Comparison of ENCODE assay signal across 31 cellular contexts in the genomic region with DNA sequence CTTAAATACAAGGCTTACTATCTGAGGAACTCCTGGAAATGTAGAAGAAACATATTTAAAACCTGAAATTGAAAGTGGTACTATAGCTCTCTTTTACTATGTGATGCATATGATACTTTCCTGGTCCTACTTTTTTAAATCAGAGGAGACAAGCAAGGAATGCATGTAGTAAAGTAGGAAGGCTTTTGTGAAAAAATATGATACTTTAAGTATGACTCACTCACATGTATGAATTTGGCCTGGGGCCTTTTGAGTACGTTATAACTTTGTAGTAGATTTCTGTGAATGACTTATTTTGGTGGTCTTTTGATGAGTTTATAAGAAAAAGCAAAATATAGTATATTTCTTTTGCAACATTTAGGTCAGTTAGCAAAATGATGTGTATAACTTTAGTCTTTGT. TPM values are rescaled to one million over a fixed set of nuclear protein-coding genes. Genes with fewer than 3 reads are reported as not detected.
A peak's percentile ranks its signal among the peaks of the same experiment; 100 is the strongest.
DNase-seq lines count a peak whose midpoint lies in the region; TF ChIP-seq lines count a peak whose summit lies in the region.
"Had no signal": no experiment of that assay in that cellular context is flagged by ENCODE, and none has a peak within 500 bp of the region (broad histone marks: within the 10 kb centered on the region; RNA-seq: fewer than 3 reads in every experiment).

No MANE protein-coding gene starts in this region.

- H4K20me1 ChIP-seq in SK-N-SH (ENCODE audit: insufficient read depth), result no peaks in the 10 kb centered on the region

- H3K4me3 ChIP-seq in SK-N-SH (ENCODE audit: low read depth in 2 of 2, low read length in 1 of 2) (no peak overlapping the region), epithelial cell of esophagus (ENCODE audit: low read length) (no peak overlapping the region), ovary (no peak overlapping the region)
- no peak overlapping the region for H3K4me3 ChIP-seq in effector memory CD4-positive, alpha-beta T cell (ENCODE audit: insufficient read depth, low read depth, low read length, poor library complexity, severe bottlenecking)
- H3K4me3 ChIP-seq: ascending aorta, gastroesophageal sphincter, GM23338, neural progenitor cell, sigmoid colon, uterus had no signal

- peak overlapping the region; percentile 29; the same call in 1 of the 2 replicates for H3K27ac Mint-ChIP-seq in HFFc6
- peak overlapping the region; percentile 61 for H3K27ac Mint-ChIP-seq in mesothelial cell of epicardium
- H3K27ac Mint-ChIP-seq: activated CD8-positive, alpha-beta T cell treated with anti-CD3 and anti-CD28 coated beads for 36 hours; activated naive CD8-positive, alpha-beta T cell; GM23338; neural progenitor cell; progenitor cell of endocrine pancreas had no signal

- DNase-seq in HFFc6 (peak; percentile 38), SK-N-SH (no peak), epithelial cell of esophagus (ENCODE audit: low read depth) (peak; percentile 37), mesothelial cell of epicardium (ENCODE audit: low spot score in 2 of 2, unreplicated experiment in 2 of 2) (no peak), ovary (no peak), NCI-H2196 treated with DMSO at 0.1 percent for 48 hours (lab: John Stamatoyannopoulos, UW; ENCODE audit: unreplicated experiment) (no peak), posterior cingulate gyrus (no peak)
- DNase-seq in effector memory CD4-positive, alpha-beta T cell, result no peak
- DNase-seq: activated CD4-positive, alpha-beta T cell treated with anti-CD3 and anti-CD28 coated beads for 1 hour; activated CD8-positive, alpha-beta T cell treated with anti-CD3 and anti-CD28 coated beads for 36 hours; cerebellar nuclear complex; DMS79 treated with DMSO at 0.1 percent for 48 hours; hippocampal formation; mesenchymal stem cell; NCI-H1092 treated with DMSO at 0.1 percent for 48 hours; NCI-H187 treated with DMSO at 0.1 percent for 48 hours; NCI-H69; RPMI8226; sigmoid colon; stimulated activated CD4-positive, alpha-beta T cell treated with anti-CD3 and anti-CD28 coated beads, Interleukin-15, amount 100 ng/mL, for 24 hours; stimulated activated naive CD8-positive, alpha-beta T cell treated with anti-CD3 and anti-CD28 coated beads, Interleukin-15, Interleukin-2, amounts not matched to agents 100 U/mL and 50 U/mL, for 24 hours; T-helper 2 cell; uterus had no signal

- 15% methylated on average over 1 of the region's 1 CpG for WGBS in SK-N-SH (ENCODE audit: low lambda C conversion rate)
- WGBS in ovary, 3 donors, result 49 to 64% (median 55%) methylated on average over 1 of the region's 1 CpG

- no peaks in the 10 kb centered on the region for H3K9me2 ChIP-seq in SK-N-SH

- H3F3A ChIP-seq in SK-N-SH (replicated peaks; ENCODE audit: insufficient read depth), result peaks cover 21% of the 10 kb centered on the region

- POLR2A ChIA-PET in SK-N-SH (lab: Yijun Ruan, JAX), result no interaction called here

- CTCF ChIA-PET in SK-N-SH (lab: Yijun Ruan, JAX), result no interaction called here

- TF ChIP-seq RAD21 in SK-N-SH (IDR thresholded peaks at IDR 0.05; ENCODE audit: low read length), result no peak

- H3K9me3 Mint-ChIP-seq in HFFc6, result no peaks in the 10 kb centered on the region
- no peaks in the 10 kb centered on the region for H3K9me3 Mint-ChIP-seq in mesothelial cell of epicardium
- H3K9me3 Mint-ChIP-seq: activated CD8-positive, alpha-beta T cell treated with anti-CD3 and anti-CD28 coated beads for 36 hours; GM23338; IgD-negative memory B cell; neural progenitor cell had no signal

- H3K4me2 ChIP-seq in SK-N-SH, result peak overlapping the region; percentile 23; the same call in 1 of the 2 replicates
- H3K4me2 ChIP-seq: GM23338, neural progenitor cell had no signal

- no peak overlapping the region for H2AFZ ChIP-seq in SK-N-SH (ENCODE audit: low read depth)
- H2AFZ ChIP-seq: GM23338, neural progenitor cell had no signal

- intact Hi-C loops in ovary (cut with DNase I) (no loop called here), posterior cingulate gyrus (cut with DNase I) (no loop called here)

- peaks cover 0 to 8% of the 10 kb centered on the region in 2 experiments; a peak in 2 of 4 replicates for H3K4me1 ChIP-seq in SK-N-SH (ENCODE audit: control insufficient read depth in 1 of 2, insufficient read depth in 2 of 2, low read depth in 1 of 2, low read length in 1 of 2)
- H3K4me1 ChIP-seq in effector memory CD4-positive, alpha-beta T cell (ENCODE audit: control insufficient read depth, insufficient read depth, low read length, poor library complexity, severe bottlenecking), result no peaks in the 10 kb centered on the region
- H3K4me1 ChIP-seq in ovary (ENCODE audit: insufficient read depth), result no peaks in the 10 kb centered on the region
- H3K4me1 ChIP-seq: ascending aorta, gastroesophageal sphincter, sigmoid colon, uterus had no signal

- H3K36me3 Mint-ChIP-seq in HFFc6 (ENCODE audit: low read depth) (peaks cover 28% of the 10 kb centered on the region), mesothelial cell of epicardium (peaks cover 40% of the 10 kb centered on the region)

- H3K79me2 ChIP-seq in SK-N-SH (ENCODE audit: insufficient read depth), result peaks cover 3% of the 10 kb centered on the region

- H3K36me3 ChIP-seq in SK-N-SH (replicated peaks in 1 of 2; ENCODE audit: control insufficient read depth in 1 of 2, insufficient read depth in 2 of 2, low read length in 1 of 2), result peaks cover 74 to 86% of the 10 kb centered on the region in 2 experiments
- peaks cover 42% of the 10 kb centered on the region for H3K36me3 ChIP-seq in effector memory CD4-positive, alpha-beta T cell (ENCODE audit: control insufficient read depth, insufficient read depth, low read length)
- no peaks in the 10 kb centered on the region for H3K36me3 ChIP-seq in ovary
- H3K36me3 ChIP-seq: uterus had no signal

- H3K4me1 Mint-ChIP-seq in HFFc6 (ENCODE audit: low read depth), result peaks cover 21% of the 10 kb centered on the region
- H3K4me1 Mint-ChIP-seq in mesothelial cell of epicardium, result peaks cover 12% of the 10 kb centered on the region
- H3K4me1 Mint-ChIP-seq: neural progenitor cell had no signal

- H3K27me3 Mint-ChIP-seq in HFFc6 (ENCODE audit: insufficient read depth) (no peaks in the 10 kb centered on the region; the same call in 1 of the 2 replicates), mesothelial cell of epicardium (ENCODE audit: low read depth) (no peaks in the 10 kb centered on the region)
- H3K27me3 Mint-ChIP-seq: activated CD8-positive, alpha-beta T cell treated with anti-CD3 and anti-CD28 coated beads for 36 hours; activated naive CD8-positive, alpha-beta T cell; IgD-negative memory B cell; progenitor cell of endocrine pancreas had no signal

- no peak overlapping the region for H3K9ac ChIP-seq in SK-N-SH
- H3K9ac ChIP-seq: neural progenitor cell had no signal

- H3K9me3 ChIP-seq in SK-N-SH, result no peaks in the 10 kb centered on the region
- H3K9me3 ChIP-seq in effector memory CD4-positive, alpha-beta T cell (ENCODE audit: control insufficient read depth, low read length), result no peaks in the 10 kb centered on the region
- H3K9me3 ChIP-seq in ovary, result no peaks in the 10 kb centered on the region
- H3K9me3 ChIP-seq: ascending aorta, gastroesophageal sphincter, sigmoid colon, uterus had no signal

- H3K27me3 ChIP-seq in SK-N-SH (ENCODE audit: insufficient read depth), result no peaks in the 10 kb centered on the region
- H3K27me3 ChIP-seq in effector memory CD4-positive, alpha-beta T cell (replicated peaks; ENCODE audit: control insufficient read depth, insufficient read depth, low read length, poor library complexity, severe bottlenecking), result no peaks in the 10 kb centered on the region
- no peaks in the 10 kb centered on the region for H3K27me3 ChIP-seq in ovary
- H3K27me3 ChIP-seq: ascending aorta, gastroesophageal sphincter, neural progenitor cell, sigmoid colon, uterus had no signal

- peak overlapping the region; percentile 21; the same call in 1 of the 2 replicates for H3K4me3 Mint-ChIP-seq in HFFc6
- H3K4me3 Mint-ChIP-seq in mesothelial cell of epicardium, result no peak overlapping the region
- H3K4me3 Mint-ChIP-seq: activated CD8-positive, alpha-beta T cell treated with anti-CD3 and anti-CD28 coated beads for 36 hours; activated naive CD8-positive, alpha-beta T cell; GM23338; IgD-negative memory B cell; neural progenitor cell had no signal

- H3K27ac ChIP-seq in SK-N-SH (ENCODE audit: low read depth in 2 of 2, low read length in 1 of 2) (peak overlapping the region in 1 of 2 experiments; percentile 45; a peak in 2 of 4 replicates), ovary (no peak overlapping the region)
- no peak overlapping the region for H3K27ac ChIP-seq in effector memory CD4-positive, alpha-beta T cell (ENCODE audit: insufficient read depth, low read length, poor library complexity, severe bottlenecking)
- H3K27ac ChIP-seq: ascending aorta, C4-2B, gastroesophageal sphincter, neural progenitor cell, sigmoid colon, uterus had no signal

- no peak for TF ChIP-seq EP300 in SK-N-SH (IDR thresholded peaks at IDR 0.05; ENCODE audit: borderline replicate concordance in 1 of 2, low read depth in 1 of 2, low read length in 1 of 2)
- TF ChIP-seq EP300 in ovary (IDR thresholded peaks at IDR 0.05), result no peak

- TF ChIP-seq POLR2A in ovary (IDR thresholded peaks at IDR 0.05), result no peak

- TF ChIP-seq CTCF in HFFc6 (IDR thresholded peaks at IDR 0.05) (no peak), SK-N-SH (IDR thresholded peaks at IDR 0.05) (no peak), epithelial cell of esophagus (IDR thresholded peaks at IDR 0.05; ENCODE audit: insufficient read depth, low read depth, low read length, missing control alignments) (no peak), mesothelial cell of epicardium (IDR thresholded peaks at IDR 0.05; ENCODE audit: unreplicated experiment) (no peak), ovary (IDR thresholded peaks at IDR 0.05) (no peak)

RNA-seq across cellular contexts. Expression of a gene that starts 53.8 kb away (rescaled TPM):
- total RNA-seq in HFFc6 (2021; fragmentation: NEBNext Ultra II Directional; extraction: Animal tissue kit (Norgen Biotek cat#: 25700)), result 100 to 1,000 TPM; 106 to 138 (median 120) TPM
- polyA plus RNA-seq in SK-N-SH (2012; rRNA removed) (70.3 and 108 TPM in 2 replicates), ovary (10 to 100 TPM; 69.3 to 83.7 TPM)
- 111 and 125 TPM in 2 replicates for polyA plus RNA-seq in SK-N-SH (2012; cell fraction: cytosol; rRNA removed)
- polyA plus RNA-seq in SK-N-SH (2012; cell fraction: nucleus; rRNA removed), result 48.3 and 80.9 TPM in 2 replicates
- total RNA-seq in mesothelial cell of epicardium (84.8 to 90.2 TPM (median 89.8 TPM) in 3 replicates), ovary (100 to 1,000 TPM in 3 of 7 donors, 10 to 100 TPM in 4; 70.3 to 106 (median 96.9) TPM)

Comparison
In these comparisons a context has a peak if more than half of its experiments do, and no peak if none do; other contexts are left out.
1. DNase-seq: peak in HFFc6 (single experiment) and epithelial cell of esophagus (single experiment); none in SK-N-SH (single experiment), mesothelial cell of epicardium (0 of 2), effector memory CD4-positive, alpha-beta T cell (0 of 3), ovary (0 of 5), NCI-H2196 treated with DMSO at 0.1 percent for 48 hours (single experiment) and posterior cingulate gyrus (0 of 10).